ENCODE assay signal across 2 cellular contexts in genomic region chr2:131607056-131607455, GRCh38.
TF ChIP-seq lines count a peak whose summit lies in the region.
"Not testable (repeated sequence)": the region's sequence is repeated elsewhere in the genome, so short reads cannot be mapped to it uniquely, and the experiment has no call there.

No MANE protein-coding gene starts in this region.

TF ChIP-seq in SK-N-SH, 30 proteins besides CTCF, POLR2A, EP300 and RAD21:
- TF ChIP-seq PBX3 (IDR thresholded peaks at IDR 0.05) (peak; percentile 56), RXRA (IDR thresholded peaks at IDR 0.05; ENCODE audit: borderline replicate concordance, low read depth) (peak; percentile 52; the same call in 1 of the 2 replicates)

TF ChIP-seq in K562, 482 proteins besides CTCF, POLR2A, EP300 and RAD21:
- TF ChIP-seq VEZF1 (CRISPR knock-in tag; IDR thresholded peaks at IDR 0.05) = 0 out of 2 replicates have a peak, but pooled peaks have one; percentile 19
- peak; percentile 13; the same call in 1 of the 2 replicates for TF ChIP-seq TEAD4 (IDR thresholded peaks at IDR 0.05; ENCODE audit: low read length)
- TF ChIP-seq TEAD4 (CRISPR knock-in tag; IDR thresholded peaks at IDR 0.05; ENCODE audit: borderline replicate concordance); ATF3 (CRISPR knock-in tag; conservative IDR thresholded peaks at IDR 0.05): not testable (repeated sequence)
- TF ChIP-seq TAL1 (IDR thresholded peaks at IDR 0.05) = 0 out of 2 replicates have a peak, but pooled peaks have one; percentile 27
- peak; percentile 75 for TF ChIP-seq MEIS2 (IDR thresholded peaks at IDR 0.05; ENCODE audit: partially characterized antibody)
- peak; percentile 50; the same call in 1 of the 2 replicates for TF ChIP-seq ATF3 (IDR thresholded peaks at IDR 0.05)
- TF ChIP-seq NFIC (IDR thresholded peaks at IDR 0.05) = peak; percentile 47; the same call in 1 of the 2 replicates
- peak; percentile 55 for TF ChIP-seq ARID1B (IDR thresholded peaks at IDR 0.05)
- peak; percentile 55 for TF ChIP-seq CBFA2T3 (IDR thresholded peaks at IDR 0.05)
- peak; percentile 36; the same call in 1 of the 2 replicates for TF ChIP-seq HMBOX1 (IDR thresholded peaks at IDR 0.05)
- TF ChIP-seq SMARCC2 (IDR thresholded peaks at IDR 0.05; ENCODE audit: low read depth) = 0 out of 2 replicates have a peak, but pooled peaks have one; percentile 27
- TF ChIP-seq LCOR (CRISPR knock-in tag; IDR thresholded peaks at IDR 0.05) = peak; percentile 38; the same call in 1 of the 2 replicates
- TF ChIP-seq NCOR1 (IDR thresholded peaks at IDR 0.05) = 0 out of 2 replicates have a peak, but pooled peaks have one; percentile 19
- peak; percentile 67; the same call in 1 of the 2 replicates for TF ChIP-seq SMARCE1 (IDR thresholded peaks at IDR 0.05)
- TF ChIP-seq CTBP1 (IDR thresholded peaks at IDR 0.05; ENCODE audit: borderline replicate concordance) = 0 out of 2 replicates have a peak, but pooled peaks have one; percentile 47
- peak; percentile 48; the same call in 1 of the 2 replicates for TF ChIP-seq CBFA2T2 (conservative IDR thresholded peaks at IDR 0.05)
- TF ChIP-seq FOSL1 (tag; conservative IDR thresholded peaks at IDR 0.05) = peak; percentile 95
- 0 out of 2 replicates have a peak, but pooled peaks have one; percentile 12 for TF ChIP-seq ATF7 (IDR thresholded peaks at IDR 0.05)
